In genomic region chr6:26536571-26537159, GRCh38 we compare ENCODE assay signal across 8 cellular contexts. TPM values are rescaled to one million over a fixed set of nuclear protein-coding genes. Genes with fewer than 3 reads are reported as not detected.
DNase-seq lines count a peak whose midpoint lies in the region; ATAC-seq and TF ChIP-seq lines count a peak whose summit lies in the region.

No MANE protein-coding gene starts in this region.

- ATAC-seq in stimulated activated naive CD8-positive, alpha-beta T cell treated with anti-CD3 and anti-CD28 coated beads, Interleukin-15, Interleukin-2, amounts not matched to agents 100 U/mL and 50 U/mL, for 24 hours: peak; percentile 8
- no peak for ATAC-seq in GM21360 (IDR thresholded peaks at IDR 0.05; ENCODE audit: unreplicated experiment)

- peaks cover 7% of the 10 kb centered on the region for H3K27me3 Mint-ChIP-seq in HFFc6 (ENCODE audit: insufficient read depth)

- H3K4me3 Mint-ChIP-seq in HFFc6: peak overlapping the region; percentile 92

- H3K27ac ChIP-seq in RWPE1: peak overlapping the region; percentile 96
- H3K27ac ChIP-seq in caudate nucleus (ENCODE audit: low read depth, low read length): peak overlapping the region; percentile 96

- CTCF ChIA-PET in RWPE1 (lab: Yijun Ruan, JAX): interaction anchor here (0.6 kb wide), 1 partner anchor 16 kb away, joined by 7 read pairs; no protein-coding TSS in a partner anchor

- peaks cover 20% of the 10 kb centered on the region for H3K36me3 Mint-ChIP-seq in HFFc6 (ENCODE audit: low read depth)

- no peaks in the 10 kb centered on the region for H3K9me3 Mint-ChIP-seq in HFFc6

- 3 to 9% methylated on average over 12 of the region's 12 CpGs for WGBS in lower leg skin, 2 donors

- POLR2A ChIA-PET in RWPE1 (lab: Yijun Ruan, JAX; ENCODE audit: low non-redundant PET): interaction anchor here (0.7 kb wide), 1 partner anchor 197 kb away, joined by 5 read pairs; no protein-coding TSS in a partner anchor

- H3K4me3 ChIP-seq in lower leg skin (ENCODE audit: low read depth, poor library complexity, severe bottlenecking): peak overlapping the region; percentile 79

- peak overlapping the region; percentile 99 for H3K27ac Mint-ChIP-seq in HFFc6

- TF ChIP-seq POLR2A in lower leg skin (IDR thresholded peaks at IDR 0.05): no peak

- peaks cover 61% of the 10 kb centered on the region for H3K4me1 Mint-ChIP-seq in HFFc6 (ENCODE audit: low read depth)

- intact Hi-C loops in lower leg skin (cut with DNase I; ENCODE audit: low total_unique reads): no loop called here

- TF ChIP-seq CTCF in HFFc6 (IDR thresholded peaks at IDR 0.05) (no peak), RWPE1 (conservative IDR thresholded peaks at IDR 0.05; ENCODE audit: low read depth) (no peak), lower leg skin (IDR thresholded peaks at IDR 0.05) (no peak)

- peak; percentile 67 for DNase-seq in DMS53 (lab: John Stamatoyannopoulos, UW)
- peak; percentile 44 for DNase-seq in HFFc6
- DNase-seq in RWPE1 (ENCODE audit: low spot score): no peak
- DNase-seq in caudate nucleus (lab: John Stamatoyannopoulos, UW): peak in 23 of 61 donors; percentile 5 to 56 (median 25)
- peak in 1 of 2 donors; percentile 82 for DNase-seq in lower leg skin (ENCODE audit: low spot score in 2 of 2)
- DNase-seq in stimulated activated naive CD8-positive, alpha-beta T cell treated with anti-CD3 and anti-CD28 coated beads, Interleukin-15, Interleukin-2, amounts not matched to agents 100 U/mL and 50 U/mL, for 24 hours: peak; percentile 45
- no peak for DNase-seq in CD1c-positive myeloid dendritic cell (ENCODE audit: extremely low spot score)

RNA-seq across cellular contexts. Expression of gene HMGN4, which starts 1.5 kb away (rescaled TPM):
- 10 to 100 TPM; 42.6 to 55.7 (median 51.8) TPM for total RNA-seq in HFFc6 (2021; fragmentation: NEBNext Ultra II Directional; extraction: Animal tissue kit (Norgen Biotek cat#: 25700))
- 10 to 100 TPM; 27.1 to 43.0 (median 39.2) TPM for total RNA-seq in lower leg skin

RNA-seq across cellular contexts. Expression of gene BTN1A1, which starts 36.6 kb away (rescaled TPM):
- total RNA-seq in HFFc6 (2021; fragmentation: NEBNext Ultra II Directional; extraction: Animal tissue kit (Norgen Biotek cat#: 25700)): not detected
- total RNA-seq in lower leg skin: not detected

Comparison
In these comparisons a context has a peak if more than half of its experiments do, and no peak if none do; other contexts are left out.
1. DNase-seq: peak in DMS53 (single experiment), HFFc6 (single experiment) and stimulated activated naive CD8-positive, alpha-beta T cell treated with anti-CD3 and anti-CD28 coated beads, Interleukin-15, Interleukin-2, amounts not matched to agents 100 U/mL and 50 U/mL, for 24 hours (single experiment); none in RWPE1 (single experiment) and CD1c-positive myeloid dendritic cell (single experiment).